ENCODE assay signal across 21 cellular contexts in genomic region chr6:36783603-36784378, GRCh38. TPM values are rescaled to one million over a fixed set of nuclear protein-coding genes. Genes with fewer than 3 reads are reported as not detected.
A peak's percentile ranks its signal among the peaks of the same experiment; 100 is the strongest.
DNase-seq lines count a peak whose midpoint lies in the region; ATAC-seq, FAIRE-seq and TF ChIP-seq lines count a peak whose summit lies in the region.
"Had no signal": no experiment of that assay in that cellular context is flagged by ENCODE, and none has a peak within 500 bp of the region (broad histone marks: within the 10 kb centered on the region; RNA-seq: fewer than 3 reads in every experiment).

No MANE protein-coding gene starts in this region.

- DNase-seq in right cardiac atrium (no peak), heart right ventricle (no peak), amniotic epithelial cell (ENCODE audit: low read depth) (peak; percentile 42), kidney (peak; percentile 32), testis (peak; percentile 91), small intestine (no peak)
- DNase-seq: C1 segment of cervical spinal cord; CD4-positive, alpha-beta memory T cell; COR-L47; DMS53; GOT3; HCEC 1CT; IMR-90; MM.1S; NCI-H2029 treated with DMSO at 0.1 percent for 48 hours; NCI-H2227 treated with DMSO at 0.1 percent for 48 hours; RPMI8226 had no signal

- TF ChIP-seq POLR2A in testis (IDR thresholded peaks at IDR 0.05): no peak

- H3K27ac ChIP-seq in right cardiac atrium (ENCODE audit: low read length) (no peak overlapping the region), heart right ventricle (no peak overlapping the region), kidney (ENCODE audit: low read depth in 2 of 2, low read length in 2 of 2) (no peak overlapping the region), testis (peak overlapping the region; percentile 5 to 27), small intestine (ENCODE audit: low read depth in 1 of 2, low read length in 1 of 2) (no peak overlapping the region)
- H3K27ac ChIP-seq: KMS-11, SK-N-MC had no signal

- intact Hi-C loops in right cardiac atrium (cut with DNase I) (no loop called here), heart right ventricle (cut with DNase I) (no loop called here), kidney (cut with DNase I) (no loop called here), testis (cut with DNase I; ENCODE audit: low total_unique reads) (no loop called here)

- ATAC-seq in right cardiac atrium (peak; percentile 5 to 53), heart right ventricle (no peak), GM21619 (IDR thresholded peaks at IDR 0.05; ENCODE audit: unreplicated experiment) (no peak)

- H3K9me3 ChIP-seq in right cardiac atrium (ENCODE audit: control insufficient read depth, low read length) (no peaks in the 10 kb centered on the region), heart right ventricle (no peaks in the 10 kb centered on the region), kidney (ENCODE audit: control insufficient read depth in 1 of 2, low read length in 2 of 2) (no peaks in the 10 kb centered on the region), testis (no peaks in the 10 kb centered on the region), small intestine (ENCODE audit: control insufficient read depth, low read depth) (no peaks in the 10 kb centered on the region)

- TF ChIP-seq CTCF in heart right ventricle (IDR thresholded peaks at IDR 0.05): no peak
- no peak for TF ChIP-seq CTCF in kidney (IDR thresholded peaks at IDR 0.05; ENCODE audit: borderline replicate concordance, extremely low read depth, insufficient read depth)
- TF ChIP-seq CTCF in testis (IDR thresholded peaks at IDR 0.05): no peak

- FAIRE-seq in kidney (lab: Jason Lieb, UNC) (no peak), small intestine (lab: Jason Lieb, UNC) (no peak)
- FAIRE-seq: GM12878 had no signal

- H3K36me3 ChIP-seq in heart right ventricle (no peaks in the 10 kb centered on the region), kidney (ENCODE audit: control insufficient read depth in 1 of 2, insufficient read depth in 2 of 2, low read length in 2 of 2) (no peaks in the 10 kb centered on the region), testis (ENCODE audit: low read depth, missing control alignments) (no peaks in the 10 kb centered on the region), small intestine (ENCODE audit: control insufficient read depth in 2 of 2, insufficient read depth in 2 of 2, low read length in 2 of 2) (no peaks in the 10 kb centered on the region)

- H3K4me1 ChIP-seq in right cardiac atrium (ENCODE audit: control insufficient read depth, insufficient read depth, low read length) (no peaks in the 10 kb centered on the region), heart right ventricle (peaks cover 0 to 15% (median 0%) of the 10 kb centered on the region in 9 donors), kidney (ENCODE audit: control insufficient read depth in 1 of 2, insufficient read depth in 1 of 2, low read depth in 1 of 2, low read length in 2 of 2) (peaks cover 0 to 5% of the 10 kb centered on the region in 2 donors), testis (peaks cover 16% of the 10 kb centered on the region), small intestine (ENCODE audit: control insufficient read depth in 2 of 2, insufficient read depth in 1 of 2, low read depth in 1 of 2, low read length in 1 of 2) (peaks cover 0 to 3% of the 10 kb centered on the region in 2 donors)

- H3K4me3 ChIP-seq in right cardiac atrium (ENCODE audit: low read length) (no peak overlapping the region), heart right ventricle (no peak overlapping the region), kidney (ENCODE audit: low read length in 2 of 2) (no peak overlapping the region), testis (no peak overlapping the region), small intestine (ENCODE audit: low read depth in 1 of 2, low read length in 2 of 2) (no peak overlapping the region)
- H3K4me3 ChIP-seq: GM12878, SK-N-MC had no signal

- H3K9ac ChIP-seq in kidney (ENCODE audit: low read length in 2 of 2): no peak overlapping the region
- H3K9ac ChIP-seq: KMS-11 had no signal

- H3K27me3 ChIP-seq in right cardiac atrium (ENCODE audit: control insufficient read depth, insufficient read depth) (no peaks in the 10 kb centered on the region), heart right ventricle (peaks cover 0 to 3% (median 0%) of the 10 kb centered on the region in 7 donors), testis (no peaks in the 10 kb centered on the region), small intestine (ENCODE audit: control insufficient read depth in 2 of 2, insufficient read depth in 2 of 2, low read length in 2 of 2) (peaks cover 0 to 2% of the 10 kb centered on the region in 2 donors)

- WGBS in right cardiac atrium: 69% methylated on average over 5 of the region's 5 CpGs
- WGBS in heart right ventricle, 2 donors: 76 to 84% methylated on average over 5 of the region's 5 CpGs
- WGBS in testis, 2 donors: 69 to 79% methylated on average over 5 of the region's 5 CpGs
- WGBS in small intestine, 3 donors: 68 to 75% (median 71%) methylated on average over 5 of the region's 5 CpGs

RNA-seq across cellular contexts. Expression of gene CPNE5, which starts 55.5 kb away (rescaled TPM):
- total RNA-seq in right cardiac atrium (10 to 100 TPM; 31.7 to 80.9 (median 70.3) TPM), heart right ventricle (10 to 100 TPM in 9 of 10 donors, 1 to 10 TPM in 1; 2.8 to 98.2 (median 29.0) TPM), kidney (7.1 TPM), testis (100 to 1,000 TPM in 1 of 2 donors, 10 to 100 TPM in 1; 97.8 to 137 TPM)
- polyA plus RNA-seq in right cardiac atrium (27.5 TPM), heart right ventricle (10 to 100 TPM in 1 of 2 donors, 1 to 10 TPM in 1; 4.4 to 18.4 TPM), kidney (ENCODE audit: insufficient read depth, low read depth, low replicate concordance) (3.7 TPM), testis (ENCODE audit: insufficient read depth, low read depth, low replicate concordance) (44.2 TPM), small intestine (10 to 100 TPM in 1 of 3 donors, 1 to 10 TPM in 2; 2.5 to 10.8 (median 5.7) TPM)
- total RNA-seq: IMR-90 had no signal

Comparison
In these comparisons a context has a peak if more than half of its experiments do, and no peak if none do; other contexts are left out.
1. ATAC-seq: peak in right cardiac atrium (2 of 2); none in heart right ventricle (0 of 8) and GM21619 (single experiment).
2. DNase-seq: peak in amniotic epithelial cell (single experiment), kidney (single experiment) and testis (single experiment); none in right cardiac atrium (0 of 3), heart right ventricle (0 of 2) and small intestine (single experiment).
3. H3K27ac ChIP-seq: peak in testis (2 of 2); none in right cardiac atrium (single experiment), heart right ventricle (0 of 10), kidney (0 of 2) and small intestine (0 of 2).